ENCODE assay signal across 11 cellular contexts in genomic region chr1:234844479-234845031, GRCh38.
A peak's percentile ranks its signal among the peaks of the same experiment; 100 is the strongest.
DNase-seq lines count a peak whose midpoint lies in the region; ATAC-seq and TF ChIP-seq lines count a peak whose summit lies in the region.
"Had no signal": no experiment of that assay in that cellular context is flagged by ENCODE, and none has a peak within 500 bp of the region (broad histone marks: within the 10 kb centered on the region; RNA-seq: fewer than 3 reads in every experiment).

No MANE protein-coding gene starts in this region.

- intact Hi-C loops in tibial artery (cut with DNase I; ENCODE audit: low total_unique reads): no loop called here

- H3K4me3 ChIP-seq in OCI-LY3 (ENCODE audit: low read length): peak overlapping the region; percentile 16
- no peak overlapping the region for H3K4me3 ChIP-seq in effector memory CD4-positive, alpha-beta T cell (ENCODE audit: insufficient read depth, low read depth, low read length, poor library complexity, severe bottlenecking)
- H3K4me3 ChIP-seq in tibial artery: no peak overlapping the region
- H3K4me3 ChIP-seq: SJCRH30 had no signal

- H3K9me3 ChIP-seq in OCI-LY3 (ENCODE audit: insufficient read depth, low read length) (no peaks in the 10 kb centered on the region), tibial artery (no peaks in the 10 kb centered on the region)
- H3K9me3 ChIP-seq in effector memory CD4-positive, alpha-beta T cell (ENCODE audit: control insufficient read depth, low read length): no peaks in the 10 kb centered on the region

- peak overlapping the region; percentile 69 for H3K4me2 ChIP-seq in OCI-LY3 (ENCODE audit: low read length)

- H3K9ac ChIP-seq in OCI-LY3 (ENCODE audit: low read length): peak overlapping the region; percentile 67; the same call in 1 of the 2 replicates

- no peaks in the 10 kb centered on the region for H3K27me3 Mint-ChIP-seq in activated naive CD4-positive, alpha-beta T cell treated with anti-CD3 and anti-CD28 coated beads, Interleukin-2, amount 10 ng/mL, durations not matched to agents 7 days and 5 days
- H3K27me3 Mint-ChIP-seq in stimulated activated naive B cell treated with anti-CD40 and anti-IgM and Interleukin-4, amounts not matched to agents 10 μg/mL and 1 μg/mL and 100 μg/mL, for 72 hours: peaks cover 0 to 7% of the 10 kb centered on the region in 2 donors

- H3K4me1 ChIP-seq in OCI-LY3 (ENCODE audit: low read length) (peaks cover 68% of the 10 kb centered on the region), tibial artery (peaks cover 0 to 4% (median 0%) of the 10 kb centered on the region in 4 donors)
- peaks cover 28% of the 10 kb centered on the region for H3K4me1 ChIP-seq in effector memory CD4-positive, alpha-beta T cell (ENCODE audit: control insufficient read depth, insufficient read depth, low read length, poor library complexity, severe bottlenecking)

- CTCF ChIA-PET in activated naive CD4-positive, alpha-beta T cell treated with anti-CD3 and anti-CD28 coated beads, Interleukin-2, amount 10 ng/mL, durations not matched to agents 7 days and 5 days (lab: Charles Lee): interaction anchor here (1.0 to 1.6 kb wide), 10 partner anchors 9 to 345 kb away, joined by 3 to 8 read pairs (median 4); no protein-coding TSS in a partner anchor

- H4K20me1 ChIP-seq in OCI-LY3 (ENCODE audit: insufficient read depth, low read length): no peaks in the 10 kb centered on the region

- no peaks in the 10 kb centered on the region for H3K27me3 ChIP-seq in OCI-LY3 (ENCODE audit: low read depth, low read length)
- no peaks in the 10 kb centered on the region for H3K27me3 ChIP-seq in effector memory CD4-positive, alpha-beta T cell (replicated peaks; ENCODE audit: control insufficient read depth, insufficient read depth, low read length, poor library complexity, severe bottlenecking)
- no peaks in the 10 kb centered on the region for H3K27me3 ChIP-seq in tibial artery
- H3K27me3 ChIP-seq: SJCRH30 had no signal

- peaks cover 88% of the 10 kb centered on the region for H3K4me1 Mint-ChIP-seq in activated naive CD4-positive, alpha-beta T cell treated with anti-CD3 and anti-CD28 coated beads, Interleukin-2, amount 10 ng/mL, durations not matched to agents 7 days and 5 days
- peaks cover 51 to 83% of the 10 kb centered on the region in 2 donors for H3K4me1 Mint-ChIP-seq in stimulated activated naive B cell treated with anti-CD40 and anti-IgM and Interleukin-4, amounts not matched to agents 10 μg/mL and 1 μg/mL and 100 μg/mL, for 72 hours

- peak overlapping the region; percentile 84 for H2AFZ ChIP-seq in OCI-LY3 (ENCODE audit: low read depth, low read length)

- H3K27ac ChIP-seq in OCI-LY3 (ENCODE audit: low read length) (peak overlapping the region; percentile 83), tibial artery (no peak overlapping the region)
- H3K27ac ChIP-seq in effector memory CD4-positive, alpha-beta T cell (ENCODE audit: insufficient read depth, low read length, poor library complexity, severe bottlenecking): peak overlapping the region; percentile 59
- H3K27ac ChIP-seq: SJCRH30 had no signal

- H3K36me3 Mint-ChIP-seq in activated naive CD4-positive, alpha-beta T cell treated with anti-CD3 and anti-CD28 coated beads, Interleukin-2, amount 10 ng/mL, durations not matched to agents 7 days and 5 days: no peaks in the 10 kb centered on the region
- peaks cover 0 to 4% of the 10 kb centered on the region in 2 donors for H3K36me3 Mint-ChIP-seq in stimulated activated naive B cell treated with anti-CD40 and anti-IgM and Interleukin-4, amounts not matched to agents 10 μg/mL and 1 μg/mL and 100 μg/mL, for 72 hours

- H3K36me3 ChIP-seq in OCI-LY3 (replicated peaks; ENCODE audit: low read depth, low read length) (no peaks in the 10 kb centered on the region), tibial artery (no peaks in the 10 kb centered on the region)
- no peaks in the 10 kb centered on the region for H3K36me3 ChIP-seq in effector memory CD4-positive, alpha-beta T cell (ENCODE audit: control insufficient read depth, insufficient read depth, low read length)
- H3K36me3 ChIP-seq: SJCRH30 had no signal

- ATAC-seq in stimulated activated naive B cell treated with anti-CD40 and anti-IgM and Interleukin-4, amounts not matched to agents 10 μg/mL and 1 μg/mL and 100 μg/mL, for 72 hours (replicated peaks): no peak

- no peaks in the 10 kb centered on the region for H3K79me2 ChIP-seq in OCI-LY3 (ENCODE audit: low read length)

- no peaks in the 10 kb centered on the region for H3K9me3 Mint-ChIP-seq in activated naive CD4-positive, alpha-beta T cell treated with anti-CD3 and anti-CD28 coated beads, Interleukin-2, amount 10 ng/mL, durations not matched to agents 7 days and 5 days
- peaks cover 1 to 4% of the 10 kb centered on the region in 2 donors for H3K9me3 Mint-ChIP-seq in stimulated activated naive B cell treated with anti-CD40 and anti-IgM and Interleukin-4, amounts not matched to agents 10 μg/mL and 1 μg/mL and 100 μg/mL, for 72 hours
- H3K9me3 Mint-ChIP-seq: neural crest cell had no signal

- H3K4me3 Mint-ChIP-seq in activated naive CD4-positive, alpha-beta T cell treated with anti-CD3 and anti-CD28 coated beads, Interleukin-2, amount 10 ng/mL, durations not matched to agents 7 days and 5 days: peak overlapping the region; percentile 46
- H3K4me3 Mint-ChIP-seq in stimulated activated naive B cell treated with anti-CD40 and anti-IgM and Interleukin-4, amounts not matched to agents 10 μg/mL and 1 μg/mL and 100 μg/mL, for 72 hours: peak overlapping the region in 1 of 2 donors; percentile 25
- H3K4me3 Mint-ChIP-seq: neural crest cell had no signal

- peak; percentile 46 for DNase-seq in activated naive CD4-positive, alpha-beta T cell treated with anti-CD3 and anti-CD28 coated beads, Interleukin-2, amount 10 ng/mL, durations not matched to agents 7 days and 5 days
- no peak for DNase-seq in activated naive CD4-positive, alpha-beta T cell treated with anti-CD3 and anti-CD28 coated beads, Interleukin-2, amount 50 U/mL, for 16 hours
- DNase-seq in effector memory CD4-positive, alpha-beta T cell: no peak
- DNase-seq in stimulated activated naive B cell treated with anti-CD40 and anti-IgM and Interleukin-4, amounts not matched to agents 10 μg/mL and 1 μg/mL and 100 μg/mL, for 72 hours: no peak
- no peak for DNase-seq in anterior cingulate cortex (lab: John Stamatoyannopoulos, UW)
- DNase-seq in tibial artery: no peak
- no peak for DNase-seq in AG20443 (ENCODE audit: low spot score)
- DNase-seq: NCI-H1417, SJCRH30 had no signal

- TF ChIP-seq CTCF in OCI-LY3 (IDR thresholded peaks at IDR 0.05; ENCODE audit: low read depth, low read length) (no peak), tibial artery (IDR thresholded peaks at IDR 0.05) (no peak)

- peak overlapping the region; percentile 90 for H3K27ac Mint-ChIP-seq in activated naive CD4-positive, alpha-beta T cell treated with anti-CD3 and anti-CD28 coated beads, Interleukin-2, amount 10 ng/mL, durations not matched to agents 7 days and 5 days
- H3K27ac Mint-ChIP-seq in stimulated activated naive B cell treated with anti-CD40 and anti-IgM and Interleukin-4, amounts not matched to agents 10 μg/mL and 1 μg/mL and 100 μg/mL, for 72 hours: peak overlapping the region; percentile 94

Comparison
In these comparisons a context has a peak if more than half of its experiments do, and no peak if none do; other contexts are left out.
1. H3K27ac ChIP-seq: peak in OCI-LY3 (single experiment) and effector memory CD4-positive, alpha-beta T cell (single experiment); none in tibial artery (0 of 2).